1 cellular context compared by ENCODE assay signal in the genomic region with DNA sequence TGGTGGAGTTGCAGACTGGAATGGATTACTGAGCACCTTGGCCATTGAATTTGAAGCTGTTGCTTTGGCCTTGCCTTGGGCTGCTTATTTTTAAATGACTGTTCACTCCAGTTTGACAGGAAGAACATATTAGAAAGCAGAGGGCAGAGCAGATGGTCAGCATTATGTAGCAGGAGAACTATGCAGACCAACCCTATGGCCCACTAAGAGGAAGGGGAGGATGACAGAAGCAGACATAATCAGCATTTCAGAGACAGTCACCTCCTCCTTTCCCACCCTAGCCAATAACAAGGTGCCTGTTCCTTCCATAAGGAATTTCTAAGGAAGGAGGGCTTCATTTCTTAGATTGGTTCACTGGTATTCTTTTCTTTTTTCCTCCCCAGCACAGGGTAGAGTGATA.
TF ChIP-seq lines count a peak whose summit lies in the region.

No MANE protein-coding gene starts in this region.

TF ChIP-seq in H1, 55 proteins besides CTCF, POLR2A, EP300 and RAD21:
- TF ChIP-seq, protein P1, sequence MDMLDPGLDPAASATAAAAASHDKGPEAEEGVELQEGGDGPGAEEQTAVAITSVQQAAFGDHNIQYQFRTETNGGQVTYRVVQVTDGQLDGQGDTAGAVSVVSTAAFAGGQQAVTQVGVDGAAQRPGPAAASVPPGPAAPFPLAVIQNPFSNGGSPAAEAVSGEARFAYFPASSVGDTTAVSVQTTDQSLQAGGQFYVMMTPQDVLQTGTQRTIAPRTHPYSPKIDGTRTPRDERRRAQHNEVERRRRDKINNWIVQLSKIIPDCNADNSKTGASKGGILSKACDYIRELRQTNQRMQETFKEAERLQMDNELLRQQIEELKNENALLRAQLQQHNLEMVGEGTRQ (IDR thresholded peaks at IDR 0.05; ENCODE audit: low read length), result no peak
